8 cellular contexts compared by ENCODE assay signal in genomic region chr20:58447733-58448391, GRCh38. TPM values are rescaled to one million over a fixed set of nuclear protein-coding genes. Genes with fewer than 3 reads are reported as not detected.
DNase-seq lines count a peak whose midpoint lies in the region; ATAC-seq and TF ChIP-seq lines count a peak whose summit lies in the region.

No MANE protein-coding gene starts in this region.

- H3K27ac Mint-ChIP-seq in HFFc6: peak overlapping the region; percentile 26; the same call in 1 of the 2 replicates

- H3K4me1 ChIP-seq in right atrium auricular region: no peaks in the 10 kb centered on the region

- no peak for ATAC-seq in GM19351 (IDR thresholded peaks at IDR 0.05; ENCODE audit: unreplicated experiment)

- H3K4me1 Mint-ChIP-seq in HFFc6 (ENCODE audit: low read depth): peaks cover 27% of the 10 kb centered on the region

- H3K4me3 ChIP-seq in right atrium auricular region (no peak overlapping the region), coronary artery (no peak overlapping the region)

- no peak overlapping the region for H3K27ac ChIP-seq in right atrium auricular region
- no peak overlapping the region for H3K27ac ChIP-seq in coronary artery

- peaks cover 30% of the 10 kb centered on the region for H3K36me3 ChIP-seq in right atrium auricular region

- H3K27me3 Mint-ChIP-seq in HFFc6 (ENCODE audit: insufficient read depth): peaks cover 1% of the 10 kb centered on the region; the same call in 1 of the 2 replicates

- H3K27me3 ChIP-seq in right atrium auricular region: no peaks in the 10 kb centered on the region

- DNase-seq in D341Med (ENCODE audit: low spot score) (peak; percentile 76), HFFc6 (peak; percentile 32), RPMI7951 (ENCODE audit: low read depth) (peak; percentile 62), right atrium auricular region (ENCODE audit: low spot score) (no peak), coronary artery (ENCODE audit: low spot score) (no peak)
- peak; percentile 58 for DNase-seq in activated naive CD4-positive, alpha-beta T cell treated with anti-CD3 and anti-CD28 coated beads, Interleukin-2, amount 50 U/mL, for 16 hours
- DNase-seq in stimulated activated CD4-positive, alpha-beta T cell treated with anti-CD3 and anti-CD28 coated beads, Interleukin-15, amount 100 ng/mL, for 48 hours (ENCODE audit: low read depth in 2 of 2): peak; percentile 15 to 45

- TF ChIP-seq CTCF in HFFc6 (IDR thresholded peaks at IDR 0.05) (peak; percentile 81), right atrium auricular region (IDR thresholded peaks at IDR 0.05) (peak; percentile 37 to 64), coronary artery (IDR thresholded peaks at IDR 0.05) (no peak)

- no peaks in the 10 kb centered on the region for H3K9me3 Mint-ChIP-seq in HFFc6

- no peaks in the 10 kb centered on the region for H3K9me3 ChIP-seq in right atrium auricular region

- no peak overlapping the region for H3K4me3 Mint-ChIP-seq in HFFc6

- peaks cover 25% of the 10 kb centered on the region for H3K36me3 Mint-ChIP-seq in HFFc6 (ENCODE audit: low read depth)

RNA-seq across cellular contexts. Expression of gene VAPB, which starts 58.8 kb away (rescaled TPM):
- 10 to 100 TPM; 48.9 to 57.4 (median 54.5) TPM for total RNA-seq in HFFc6 (2021; fragmentation: NEBNext Ultra II Directional; extraction: Animal tissue kit (Norgen Biotek cat#: 25700))
- 17.7 and 18.0 TPM in 2 replicates for total RNA-seq in RPMI7951 (2014; rRNA removed; shearing (Covaris generic))
- 10 to 100 TPM; 20.2 to 21.8 TPM for total RNA-seq in right atrium auricular region

Comparison
In these comparisons a context has a peak if more than half of its experiments do, and no peak if none do; other contexts are left out.
1. DNase-seq: peak in D341Med (single experiment), HFFc6 (single experiment), RPMI7951 (single experiment), activated naive CD4-positive, alpha-beta T cell treated with anti-CD3 and anti-CD28 coated beads, Interleukin-2, amount 50 U/mL, for 16 hours (single experiment) and stimulated activated CD4-positive, alpha-beta T cell treated with anti-CD3 and anti-CD28 coated beads, Interleukin-15, amount 100 ng/mL, for 48 hours (2 of 2); none in right atrium auricular region (single experiment) and coronary artery (single experiment).